ENCODE assay signal across 10 cellular contexts in the genomic region with DNA sequence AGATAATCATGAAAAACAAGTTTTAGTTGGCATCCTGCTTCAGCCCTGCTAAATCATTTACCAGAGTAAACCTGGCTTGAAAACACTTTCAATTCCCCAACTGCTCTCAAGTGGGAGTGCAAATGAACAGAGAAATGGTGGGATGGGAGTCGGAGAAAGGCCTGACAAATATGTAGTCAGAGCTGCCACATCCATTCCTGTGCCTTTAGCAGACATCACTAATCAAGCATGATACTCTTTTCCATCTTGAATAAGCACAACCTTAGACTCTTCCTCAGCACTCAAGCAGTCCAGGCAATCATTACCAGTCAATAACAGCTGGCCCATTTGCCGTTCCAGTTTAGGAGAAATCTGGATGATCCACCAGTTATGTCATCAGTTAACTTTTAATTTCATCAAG.
DNase-seq lines count a peak whose midpoint lies in the region; TF ChIP-seq lines count a peak whose summit lies in the region.
"Had no signal": no experiment of that assay in that cellular context is flagged by ENCODE, and none has a peak within 500 bp of the region (broad histone marks: within the 10 kb centered on the region; RNA-seq: fewer than 3 reads in every experiment).

No MANE protein-coding gene starts in this region.

- no peaks in the 10 kb centered on the region for H3K9me3 Mint-ChIP-seq in activated CD4-positive, alpha-beta T cell treated with anti-CD3 and anti-CD28 coated beads, Interleukin-2, amount 10 ng/mL, durations not matched to agents 7 days and 5 days

- TF ChIP-seq CTCF in esophagus squamous epithelium (IDR thresholded peaks at IDR 0.05) (no peak), suprapubic skin (IDR thresholded peaks at IDR 0.05) (no peak)

- POLR2A ChIA-PET in activated CD4-positive, alpha-beta T cell treated with anti-CD3 and anti-CD28 coated beads, Interleukin-2, amount 10 ng/mL, durations not matched to agents 7 days and 5 days (lab: Charles Lee), result interaction anchor here (0.6 kb wide), 1 partner anchor 56 kb away, joined by 9 read pairs; no protein-coding TSS in a partner anchor

- peaks cover 61% of the 10 kb centered on the region for H3K36me3 Mint-ChIP-seq in activated CD4-positive, alpha-beta T cell treated with anti-CD3 and anti-CD28 coated beads, Interleukin-2, amount 10 ng/mL, durations not matched to agents 7 days and 5 days (ENCODE audit: low read depth)

- no peaks in the 10 kb centered on the region for H3K27me3 ChIP-seq in esophagus squamous epithelium
- H3K27me3 ChIP-seq in suprapubic skin, result no peaks in the 10 kb centered on the region
- H3K27me3 ChIP-seq: thyroid gland had no signal

- H3K4me1 ChIP-seq in esophagus squamous epithelium, result peaks cover 4 to 38% (median 6%) of the 10 kb centered on the region in 3 donors
- H3K4me1 ChIP-seq in suprapubic skin, result peaks cover 9% of the 10 kb centered on the region

- peak overlapping the region; percentile 89 for H3K27ac Mint-ChIP-seq in activated CD4-positive, alpha-beta T cell treated with anti-CD3 and anti-CD28 coated beads, Interleukin-2, amount 10 ng/mL, durations not matched to agents 7 days and 5 days

- no peak for TF ChIP-seq EP300 in suprapubic skin (IDR thresholded peaks at IDR 0.05)

- peak overlapping the region in 3 of 4 donors; percentile 12 to 77 (median 51) for H3K27ac ChIP-seq in esophagus squamous epithelium
- H3K27ac ChIP-seq in suprapubic skin, result peak overlapping the region; percentile 12
- H3K27ac ChIP-seq: thyroid gland had no signal

- DNase-seq in activated CD4-positive, alpha-beta T cell treated with anti-CD3 and anti-CD28 coated beads, Interleukin-2, amount 10 ng/mL, durations not matched to agents 7 days and 5 days, result no peak
- no peak for DNase-seq in activated CD4-positive, alpha-beta T cell treated with anti-CD3 and anti-CD28 coated beads, Interleukin-2, amount 50 U/mL, for 4 hours
- DNase-seq in RPMI8226 (peak; percentile 35), esophagus squamous epithelium (lab: John Stamatoyannopoulos, UW) (no peak), suprapubic skin (ENCODE audit: low spot score in 2 of 2) (no peak), NCI-H82 (lab: John Stamatoyannopoulos, UW) (no peak), NCI-H2029 (lab: John Stamatoyannopoulos, UW) (no peak)
- no peak for DNase-seq in NK-92 treated with Interleukin-12 subunit alpha and Interleukin-12 subunit beta, amount 100 ng/mL, for 24 hours (lab: John Stamatoyannopoulos, UW)
- DNase-seq: left colon, thyroid gland had no signal

- intact Hi-C loops in esophagus squamous epithelium (cut with DNase I), result no loop called here

- WGBS in esophagus squamous epithelium, 2 donors, result 52 to 79% methylated on average over 2 of the region's 2 CpGs
- 78% methylated on average over 2 of the region's 2 CpGs for WGBS in suprapubic skin

- H3K4me3 Mint-ChIP-seq in activated CD4-positive, alpha-beta T cell treated with anti-CD3 and anti-CD28 coated beads, Interleukin-2, amount 10 ng/mL, durations not matched to agents 7 days and 5 days, result peak overlapping the region; percentile 50

- TF ChIP-seq POLR2A in esophagus squamous epithelium (IDR thresholded peaks at IDR 0.05) (no peak), suprapubic skin (IDR thresholded peaks at IDR 0.05) (no peak)

- CTCF ChIA-PET in activated CD4-positive, alpha-beta T cell treated with anti-CD3 and anti-CD28 coated beads, Interleukin-2, amount 10 ng/mL, durations not matched to agents 7 days and 5 days (lab: Charles Lee), result interaction anchor here (0.8 to 2.9 kb wide), 4 partner anchors 10 to 98 kb away, joined by 3 to 16 read pairs (median 4); no protein-coding TSS in a partner anchor

- no peaks in the 10 kb centered on the region for H3K27me3 Mint-ChIP-seq in activated CD4-positive, alpha-beta T cell treated with anti-CD3 and anti-CD28 coated beads, Interleukin-2, amount 10 ng/mL, durations not matched to agents 7 days and 5 days

- no peaks in the 10 kb centered on the region for H3K36me3 ChIP-seq in esophagus squamous epithelium
- H3K36me3 ChIP-seq in suprapubic skin, result no peaks in the 10 kb centered on the region
- H3K36me3 ChIP-seq: thyroid gland had no signal

- H3K4me3 ChIP-seq in esophagus squamous epithelium, result no peak overlapping the region
- no peak overlapping the region for H3K4me3 ChIP-seq in suprapubic skin
- H3K4me3 ChIP-seq: thyroid gland had no signal

- no peaks in the 10 kb centered on the region for H3K9me3 ChIP-seq in esophagus squamous epithelium
- H3K9me3 ChIP-seq in suprapubic skin, result no peaks in the 10 kb centered on the region
- H3K9me3 ChIP-seq: thyroid gland had no signal

- peaks cover 98% of the 10 kb centered on the region for H3K4me1 Mint-ChIP-seq in activated CD4-positive, alpha-beta T cell treated with anti-CD3 and anti-CD28 coated beads, Interleukin-2, amount 10 ng/mL, durations not matched to agents 7 days and 5 days
